Comparison of ENCODE assay signal across 10 cellular contexts in the genomic region with DNA sequence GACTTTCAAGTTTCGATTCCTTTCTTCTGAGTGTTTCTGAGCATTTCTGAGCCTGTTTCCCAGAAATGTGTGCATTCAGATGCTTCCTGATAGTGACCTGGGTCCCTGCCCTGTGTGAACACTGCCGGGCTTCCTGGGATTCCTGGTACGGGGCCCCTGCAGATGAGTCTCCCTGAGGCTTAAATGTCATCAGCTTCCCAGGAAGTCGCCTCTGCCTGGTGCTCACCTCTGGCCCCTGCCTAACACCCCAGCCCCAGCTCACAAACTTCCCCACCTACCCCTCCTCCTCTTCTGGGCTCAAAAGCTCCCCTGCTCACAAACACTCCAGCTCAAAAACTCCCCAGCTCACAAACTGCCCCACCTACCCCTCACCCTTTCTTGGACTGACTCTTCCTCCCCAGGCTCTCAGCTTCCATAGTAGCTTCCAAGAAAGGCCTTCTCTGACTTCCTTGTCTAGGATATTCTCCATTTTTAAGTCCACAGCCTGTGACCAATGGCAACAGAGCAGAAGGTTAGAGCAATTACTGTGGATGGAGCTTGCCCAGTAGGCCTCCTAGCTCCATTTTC. TPM values are rescaled to one million over a fixed set of nuclear protein-coding genes. Genes with fewer than 3 reads are reported as not detected.
DNase-seq lines count a peak whose midpoint lies in the region; ATAC-seq, FAIRE-seq and TF ChIP-seq lines count a peak whose summit lies in the region.
"Had no signal": no experiment of that assay in that cellular context is flagged by ENCODE, and none has a peak within 500 bp of the region (broad histone marks: within the 10 kb centered on the region; RNA-seq: fewer than 3 reads in every experiment).

No MANE protein-coding gene starts in this region.

- peak overlapping the region; percentile 83 to 91 for H3K27ac ChIP-seq in A549
- peak overlapping the region; percentile 68 for H3K27ac ChIP-seq in brain microvascular endothelial cell
- H3K27ac ChIP-seq in mesenchymal stem cell (ENCODE audit: low read length, poor library complexity, severe bottlenecking), result peak overlapping the region; percentile 72

- H3K18ac ChIP-seq in mesenchymal stem cell (ENCODE audit: low read depth in 1 of 2, low read length in 2 of 2), result peak overlapping the region; percentile 91 to 92

- H2BK120ac ChIP-seq in mesenchymal stem cell (ENCODE audit: low read depth, low read length), result peak overlapping the region; percentile 29

- H2BK5ac ChIP-seq in mesenchymal stem cell (ENCODE audit: low read depth, low read length, poor library complexity, severe bottlenecking), result peak overlapping the region; percentile 53

- H3K4ac ChIP-seq in mesenchymal stem cell (ENCODE audit: low read depth in 1 of 2, low read length in 2 of 2), result peak overlapping the region in 1 of 2 experiments; percentile 92

- no peaks in the 10 kb centered on the region for H3K27me3 ChIP-seq in brain microvascular endothelial cell (replicated peaks)
- no peaks in the 10 kb centered on the region for H3K27me3 ChIP-seq in mesenchymal stem cell (ENCODE audit: control insufficient read depth in 1 of 2, insufficient read depth in 1 of 2, low read length in 2 of 2)
- H3K27me3 ChIP-seq: thyroid gland had no signal

- TF ChIP-seq CTCF in A549 (IDR thresholded peaks at IDR 0.05) (no peak), brain microvascular endothelial cell (IDR thresholded peaks at IDR 0.05; ENCODE audit: low read depth, low read length, missing control alignments) (no peak)

- H3K23ac ChIP-seq in mesenchymal stem cell (ENCODE audit: low read length in 2 of 2), result no peak overlapping the region

- peak overlapping the region; percentile 57 for H3K9ac ChIP-seq in mesenchymal stem cell (ENCODE audit: low read length)

- peak; percentile 36 to 59; a peak in 4 of 6 replicates for ATAC-seq in A549
- ATAC-seq in left colon, result no peak
- ATAC-seq: T-helper 17 cell had no signal

- H3K79me1 ChIP-seq in mesenchymal stem cell (replicated peaks; ENCODE audit: low read length, poor library complexity, severe bottlenecking), result no peaks in the 10 kb centered on the region

- intact Hi-C loops in left colon (cut with DNase I, micrococcal nuclease), result no loop called here

- H3K4me1 ChIP-seq in A549 (peaks cover 47% of the 10 kb centered on the region), mesenchymal stem cell (ENCODE audit: control insufficient read depth, insufficient read depth, low read depth, low read length) (peaks cover 27% of the 10 kb centered on the region)

- peak overlapping the region; percentile 20 for H4K91ac ChIP-seq in mesenchymal stem cell (ENCODE audit: low read length)

- 12% methylated on average over 4 of the region's 4 CpGs for WGBS in A549 (ENCODE audit: missing lambda C conversion rate)
- WGBS in mesenchymal stem cell, result 3% methylated on average over 4 of the region's 4 CpGs

- no peak for FAIRE-seq in A549 (lab: Jason Lieb, UNC)

- H3K9me3 ChIP-seq in A549, result no peaks in the 10 kb centered on the region
- H3K9me3 ChIP-seq in mesenchymal stem cell (ENCODE audit: control insufficient read depth, low read length), result no peaks in the 10 kb centered on the region
- H3K9me3 ChIP-seq: thyroid gland had no signal

- in situ Hi-C loops in brain microvascular endothelial cell (cut with HindIII; ENCODE audit: low pct_ligation_motif_present, low sequenced_read_pairs), result no loop called here

- no peak overlapping the region for H2AFZ ChIP-seq in mesenchymal stem cell (ENCODE audit: low read depth, low read length)

- TF ChIP-seq POLR2A in A549 (IDR thresholded peaks at IDR 0.05; ENCODE audit: low read length), result no peak

- POLR2A ChIA-PET in A549 (lab: Yijun Ruan, JAX), result no interaction called here

- H3K36me3 ChIP-seq in brain microvascular endothelial cell (replicated peaks), result no peaks in the 10 kb centered on the region
- H3K36me3 ChIP-seq in mesenchymal stem cell (ENCODE audit: control insufficient read depth in 1 of 2, insufficient read depth in 2 of 2, low read depth in 1 of 2, low read length in 2 of 2), result no peaks in the 10 kb centered on the region
- H3K36me3 ChIP-seq: thyroid gland had no signal

- TF ChIP-seq RAD21 in A549 (conservative IDR thresholded peaks at IDR 0.05 in 1 of 2, IDR thresholded peaks at IDR 0.05 in 1 of 2), result no peak

- H3K4me3 ChIP-seq in A549 (no peak overlapping the region), brain microvascular endothelial cell (ENCODE audit: low read depth, low read length) (no peak overlapping the region), mesenchymal stem cell (ENCODE audit: insufficient read depth in 1 of 2, low read depth in 1 of 2, low read length in 2 of 2) (no peak overlapping the region)
- H3K4me3 ChIP-seq: thyroid gland had no signal

- H2BK12ac ChIP-seq in mesenchymal stem cell (ENCODE audit: low read length in 2 of 2), result peak overlapping the region; percentile 7 to 75

- H2BK15ac ChIP-seq in mesenchymal stem cell (ENCODE audit: low read depth, poor library complexity, severe bottlenecking), result no peak overlapping the region

- CTCF ChIA-PET in A549 (lab: Yijun Ruan, JAX), result interaction anchor here (1.2 to 2.8 kb wide), 4 partner anchors 13 to 98 kb away, joined by 3 to 13 read pairs (median 8); no protein-coding TSS in a partner anchor

- H3K4me2 ChIP-seq in A549, result peak overlapping the region; percentile 67
- H3K4me2 ChIP-seq in mesenchymal stem cell (ENCODE audit: low read length, poor library complexity, severe bottlenecking), result no peak overlapping the region

- TF ChIP-seq EP300 in A549 (IDR thresholded peaks at IDR 0.05), result peak in 1 of 2 experiments; percentile 68; a peak in 3 of 5 replicates

- H2AK5ac ChIP-seq in mesenchymal stem cell (ENCODE audit: low read length, severe bottlenecking), result no peak overlapping the region

- H3K14ac ChIP-seq in mesenchymal stem cell (ENCODE audit: low read length in 2 of 2), result peak overlapping the region in 1 of 2 experiments; percentile 63

- peak overlapping the region; percentile 95 for H4K8ac ChIP-seq in mesenchymal stem cell (ENCODE audit: low read length)

- peak in 1 of 2 experiments; percentile 75 for DNase-seq in A549 (ENCODE audit: low read depth in 1 of 2, low spot score in 1 of 2)
- DNase-seq in MV-4-11 (lab: John Stamatoyannopoulos, UW), result peak; percentile 29
- DNase-seq in brain microvascular endothelial cell, result no peak
- DNase-seq in mesenchymal stem cell, result peak; percentile 90
- DNase-seq in H4 (ENCODE audit: low spot score), result no peak
- DNase-seq in cerebellar nuclear complex (lab: John Stamatoyannopoulos, UW), result no peak
- DNase-seq in nucleus accumbens (lab: John Stamatoyannopoulos, UW), result no peak
- no peak for DNase-seq in left colon
- DNase-seq: T-helper 17 cell, thyroid gland had no signal

TF ChIP-seq in A549, 52 proteins besides CTCF, POLR2A, EP300 and RAD21:
- TF ChIP-seq SMC3 (IDR thresholded peaks at IDR 0.05) (no peak), CHD2 (IDR thresholded peaks at IDR 0.05; ENCODE audit: low read length, partially characterized antibody) (no peak), FOSL2 (IDR thresholded peaks at IDR 0.05) (no peak), FOSL2 (CRISPR knock-in tag; IDR thresholded peaks at IDR 0.05) (no peak), GATA3 (IDR thresholded peaks at IDR 0.05; ENCODE audit: borderline replicate concordance) (0 out of 2 replicates have a peak, but pooled peaks have one; percentile 16), KDM1A (IDR thresholded peaks at IDR 0.05; ENCODE audit: low read depth) (no peak), RNF2 (IDR thresholded peaks at IDR 0.05; ENCODE audit: borderline replicate concordance, low read depth) (no peak), MAZ (IDR thresholded peaks at IDR 0.05; ENCODE audit: borderline replicate concordance, low read depth, low read length) (no peak), EHF (CRISPR knock-in tag; IDR thresholded peaks at IDR 0.05) (no peak), PBX3 (IDR thresholded peaks at IDR 0.05) (no peak), CEBPB (IDR thresholded peaks at IDR 0.05) (no peak), MAX (IDR thresholded peaks at IDR 0.05) (no peak), ZC3H11A (IDR thresholded peaks at IDR 0.05) (no peak), USF2 (IDR thresholded peaks at IDR 0.05) (no peak), JUN (IDR thresholded peaks at IDR 0.05) (peak in 1 of 2 experiments; percentile 43; a peak in 1 of 5 replicates)
TF ChIP-seq in A549: peak in this region for 2.

RNA-seq across cellular contexts. Expression of gene TGM2, which starts 42.0 kb away (rescaled TPM):
- polyA plus RNA-seq in A549 (2011; rRNA removed), result 173 TPM in 2 replicates
- 164 and 192 TPM in 2 replicates for polyA plus RNA-seq in A549 (2012; cell fraction: cytosol; rRNA removed)
- polyA plus RNA-seq in A549 (2012; cell fraction: nucleus; rRNA removed), result 241 and 325 TPM in 2 replicates
- 348 to 469 TPM (median 441 TPM) in 3 replicates for polyA plus RNA-seq in A549 (2017; fragmentation: RNase III; extraction: RNeasy Plus Mini Kit Qiagen cat#74134 plus additional on column Dnase treatment)
- 181 and 216 TPM in 2 replicates for polyA minus RNA-seq in A549 (2011; rRNA and poly(A)+ RNA removed)
- polyA plus RNA-seq in mesenchymal stem cell (2013, experiment 1 of 2), result 537 TPM
- 530 TPM for polyA plus RNA-seq in mesenchymal stem cell (2013, experiment 2 of 2)
- total RNA-seq in H4 (2014; rRNA removed; shearing (Covaris generic)), result 7.0 and 7.1 TPM in 2 replicates
- 10 to 100 TPM; 26.9 to 33.9 TPM for total RNA-seq in left colon

Comparison
In these comparisons a context has a peak if more than half of its experiments do, and no peak if none do; other contexts are left out.
1. DNase-seq: peak in MV-4-11 (single experiment) and mesenchymal stem cell (single experiment); none in brain microvascular endothelial cell (single experiment), H4 (single experiment), cerebellar nuclear complex (0 of 2), nucleus accumbens (0 of 56) and left colon (0 of 2).
2. Peak in every context shown above with its lines, with median percentiles within 50 percentile points of each other: H3K27ac ChIP-seq.